In genomic region chrX:118824173-118824782, GRCh38 we compare ENCODE assay signal across 8 cellular contexts. TPM values are rescaled to one million over a fixed set of nuclear protein-coding genes. Genes with fewer than 3 reads are reported as not detected.
DNase-seq lines count a peak whose midpoint lies in the region; ATAC-seq and TF ChIP-seq lines count a peak whose summit lies in the region.

No MANE protein-coding gene starts in this region.

- peak overlapping the region; percentile 61 for H3K4me2 ChIP-seq in OCI-LY1 (ENCODE audit: low read length)

- H4K20me1 ChIP-seq in OCI-LY1 (ENCODE audit: insufficient read depth, low read length): no peaks in the 10 kb centered on the region

- H3K9me3 ChIP-seq in OCI-LY1 (ENCODE audit: low read length) (no peaks in the 10 kb centered on the region), esophagus muscularis mucosa (peaks cover 0 to 4% (median 0%) of the 10 kb centered on the region in 4 donors)

- 41% methylated on average over 20 of the region's 24 CpGs for WGBS in esophagus muscularis mucosa

- no peak overlapping the region for H2AFZ ChIP-seq in OCI-LY1 (ENCODE audit: low read length)

- no peaks in the 10 kb centered on the region for H3K27me3 ChIP-seq in OCI-LY1 (ENCODE audit: insufficient read depth, low read length)
- peaks cover 0 to 4% (median 0%) of the 10 kb centered on the region in 4 donors for H3K27me3 ChIP-seq in esophagus muscularis mucosa

- no peaks in the 10 kb centered on the region for H3F3A ChIP-seq in OCI-LY1 (ENCODE audit: insufficient read depth, low read length)

- H3K4me3 ChIP-seq in OCI-LY1 (ENCODE audit: low read depth, low read length, poor library complexity, severe bottlenecking) (peak overlapping the region; percentile 42), esophagus muscularis mucosa (peak overlapping the region; percentile 39 to 46 (median 44))

- H3K79me2 ChIP-seq in OCI-LY1 (ENCODE audit: insufficient read depth, low read length): no peaks in the 10 kb centered on the region

- no peaks in the 10 kb centered on the region for H3K36me3 ChIP-seq in OCI-LY1 (ENCODE audit: insufficient read depth, low read length)
- no peaks in the 10 kb centered on the region for H3K36me3 ChIP-seq in esophagus muscularis mucosa

- no peak for TF ChIP-seq POLR2A in esophagus muscularis mucosa (IDR thresholded peaks at IDR 0.05; ENCODE audit: low read depth)

- ATAC-seq in sciatic nerve: peak; percentile 38

- no peak overlapping the region for H3K27ac ChIP-seq in OCI-LY1 (ENCODE audit: low read depth, low read length, poor library complexity, severe bottlenecking)
- H3K27ac ChIP-seq in esophagus muscularis mucosa (replicated peaks in 1 of 4): no peak overlapping the region

- no peak for TF ChIP-seq CTCF in OCI-LY1 (IDR thresholded peaks at IDR 0.05; ENCODE audit: low read length)
- no peak for TF ChIP-seq CTCF in esophagus muscularis mucosa (IDR thresholded peaks at IDR 0.05)

- H3K9me2 ChIP-seq in OCI-LY1 (ENCODE audit: low read depth, low read length): no peaks in the 10 kb centered on the region

- peak in 2 of 3 experiments; percentile 26 to 57 for DNase-seq in NCI-H1417 (lab: John Stamatoyannopoulos, UW)
- no peak for DNase-seq in NCI-H1417 treated with DMSO at 0.1 percent for 48 hours (lab: John Stamatoyannopoulos, UW)
- DNase-seq in esophagus muscularis mucosa (ENCODE audit: extremely low spot score): no peak
- no peak for DNase-seq in sciatic nerve (ENCODE audit: low spot score)
- DNase-seq in dedifferentiated amniotic fluid mesenchymal stem cell (ENCODE audit: extremely low spot score): no peak
- no peak for DNase-seq in activated effector memory CD4-positive, alpha-beta T cell treated with Interleukin-2 at 50 U/mL for 16 hours
- no peak for DNase-seq in GM19238 (ENCODE audit: insufficient read length, low spot score)

- TF ChIP-seq EP300 in esophagus muscularis mucosa (IDR thresholded peaks at IDR 0.05): no peak

- H3K9ac ChIP-seq in OCI-LY1 (ENCODE audit: low read length): no peak overlapping the region

- intact Hi-C loops in esophagus muscularis mucosa (cut with DNase I): no loop called here
- intact Hi-C loops in sciatic nerve (cut with DNase I): no loop called here

- peaks cover 8% of the 10 kb centered on the region for H3K4me1 ChIP-seq in OCI-LY1 (ENCODE audit: insufficient read depth, low read length, severe bottlenecking)
- H3K4me1 ChIP-seq in esophagus muscularis mucosa: peaks cover 0 to 17% (median 12%) of the 10 kb centered on the region in 4 donors

RNA-seq across cellular contexts. Expression of gene ZCCHC12, which starts 0.7 kb away (rescaled TPM):
- total RNA-seq in esophagus muscularis mucosa (1 to 10 TPM in 1 of 4 donors, under 1 TPM in 2, not detected in 1; 0.11 to 1.2 (median 0.45) TPM), sciatic nerve (not detected)

Comparison
In these comparisons a context has a peak if more than half of its experiments do, and no peak if none do; other contexts are left out.
1. DNase-seq: peak in NCI-H1417 (2 of 3); none in NCI-H1417 treated with DMSO at 0.1 percent for 48 hours (single experiment), esophagus muscularis mucosa (single experiment), sciatic nerve (single experiment), dedifferentiated amniotic fluid mesenchymal stem cell (single experiment), activated effector memory CD4-positive, alpha-beta T cell treated with Interleukin-2 at 50 U/mL for 16 hours (single experiment) and GM19238 (single experiment).